ENCODE assay signal across 15 cellular contexts in the genomic region with DNA sequence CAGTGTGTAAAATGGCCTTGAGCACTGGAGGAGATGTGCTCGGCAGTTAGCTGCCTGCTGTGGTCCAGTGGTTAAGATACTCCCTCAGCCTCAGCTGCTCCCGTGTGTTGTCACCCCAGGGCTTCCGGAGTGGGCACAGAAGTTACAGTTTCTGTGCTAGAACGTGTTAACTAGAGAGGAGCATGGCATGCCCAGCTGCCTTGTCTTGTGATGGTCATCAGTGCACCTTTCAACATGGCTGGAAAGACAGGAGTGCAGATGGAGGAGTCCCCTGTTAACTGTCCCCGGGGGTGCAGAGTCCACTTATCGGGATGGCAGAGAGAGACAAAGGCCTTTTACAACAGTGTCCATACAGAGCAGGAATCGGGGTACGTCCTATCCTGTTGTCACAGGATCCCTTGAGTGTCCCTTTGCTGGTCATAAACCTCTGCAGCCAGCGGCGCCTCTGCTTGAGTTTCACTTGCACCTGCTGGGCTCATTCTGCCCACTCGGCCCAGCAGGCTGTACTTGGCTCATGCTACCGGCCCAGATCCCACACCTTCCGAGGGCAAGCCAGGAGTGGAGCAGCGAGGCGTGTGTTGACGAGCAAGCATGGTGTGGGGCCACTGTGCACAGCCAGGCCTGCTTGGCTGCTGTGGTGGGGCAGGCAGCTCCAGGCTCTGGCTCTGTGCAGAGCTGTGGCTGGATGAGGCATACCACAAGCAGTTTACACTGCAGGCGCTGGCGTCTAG.
"Had no signal": no experiment of that assay in that cellular context is flagged by ENCODE, and none has a peak within 500 bp of the region (broad histone marks: within the 10 kb centered on the region; RNA-seq: fewer than 3 reads in every experiment).

No MANE protein-coding gene starts in this region.

- H3K27ac ChIP-seq: esophagus squamous epithelium, hepatocyte, right atrium auricular region, skin epidermis, upper lobe of left lung had no signal

- DNase-seq: activated CD4-positive, alpha-beta T cell treated with anti-CD3 and anti-CD28 coated beads, Interleukin-2, amount 10 ng/mL, durations not matched to agents 7 days and 5 days; activated CD8-positive, alpha-beta memory T cell treated with anti-CD3 and anti-CD28 coated beads, Interleukin-2, amount 50 U/mL, for 4 hours; activated CD8-positive, alpha-beta T cell treated with anti-CD3 and anti-CD28 coated beads, Interleukin-2, amount 10 ng/mL, durations not matched to agents 7 days and 5 days; activated naive CD4-positive, alpha-beta T cell treated with anti-CD3 and anti-CD28 coated beads, Interleukin-2, amount 50 U/mL, for 16 hours; activated T-cell treated with anti-CD3 and anti-CD28 coated beads, Interleukin-2, amount 50 U/mL, for 72 hours; effector CD8-positive, alpha-beta T cell; esophagus squamous epithelium; stimulated activated CD4-positive, alpha-beta T cell treated with anti-CD3 and anti-CD28 coated beads, Interleukin-2, amount 100 ng/mL, for 48 hours; T-helper 1 cell; T-helper 9 cell; upper lobe of left lung had no signal

- H3K4me1 ChIP-seq: esophagus squamous epithelium, right atrium auricular region, upper lobe of left lung had no signal

- H3K27ac Mint-ChIP-seq: activated CD4-positive, alpha-beta T cell treated with anti-CD3 and anti-CD28 coated beads, Interleukin-2, amount 10 ng/mL, durations not matched to agents 7 days and 5 days; activated CD8-positive, alpha-beta T cell treated with anti-CD3 and anti-CD28 coated beads, Interleukin-2, amount 10 ng/mL, durations not matched to agents 7 days and 5 days; activated T-cell treated with anti-CD3 and anti-CD28 coated beads, Interleukin-2, amount 50 U/mL, for 72 hours; stimulated activated naive CD8-positive, alpha-beta T cell treated with anti-CD3 and anti-CD28 coated beads, Interleukin-15, Interleukin-2, amounts not matched to agents 100 ng/mL and 50 ng/mL, for 24 hours had no signal

- H3K27me3 Mint-ChIP-seq: activated CD4-positive, alpha-beta T cell treated with anti-CD3 and anti-CD28 coated beads, Interleukin-2, amount 10 ng/mL, durations not matched to agents 7 days and 5 days; stimulated activated naive CD8-positive, alpha-beta T cell treated with anti-CD3 and anti-CD28 coated beads, Interleukin-15, Interleukin-2, amounts not matched to agents 100 ng/mL and 50 ng/mL, for 24 hours had no signal

- H3K4me3 Mint-ChIP-seq: activated CD4-positive, alpha-beta T cell treated with anti-CD3 and anti-CD28 coated beads, Interleukin-2, amount 10 ng/mL, durations not matched to agents 7 days and 5 days; activated CD8-positive, alpha-beta T cell treated with anti-CD3 and anti-CD28 coated beads, Interleukin-2, amount 10 ng/mL, durations not matched to agents 7 days and 5 days; activated T-cell treated with anti-CD3 and anti-CD28 coated beads, Interleukin-2, amount 50 U/mL, for 72 hours; stimulated activated naive CD8-positive, alpha-beta T cell treated with anti-CD3 and anti-CD28 coated beads, Interleukin-15, Interleukin-2, amounts not matched to agents 100 ng/mL and 50 ng/mL, for 24 hours had no signal

- H3K27me3 ChIP-seq: esophagus squamous epithelium, hepatocyte, right atrium auricular region, upper lobe of left lung had no signal

- ATAC-seq: activated CD8-positive, alpha-beta T cell treated with anti-CD3 and anti-CD28 coated beads, Interleukin-2, amount 10 ng/mL, durations not matched to agents 7 days and 5 days; activated T-cell treated with anti-CD3 and anti-CD28 coated beads, Interleukin-2, amount 50 U/mL, for 72 hours had no signal

- H3K4me3 ChIP-seq: esophagus squamous epithelium, hepatocyte, right atrium auricular region, skin epidermis, upper lobe of left lung had no signal
